In genomic region chr2:26399781-26400376, GRCh38 we compare ENCODE assay signal across 27 cellular contexts. TPM values are rescaled to one million over a fixed set of nuclear protein-coding genes. Genes with fewer than 3 reads are reported as not detected.
DNase-seq lines count a peak whose midpoint lies in the region; ATAC-seq and TF ChIP-seq lines count a peak whose summit lies in the region.
"Had no signal": no experiment of that assay in that cellular context is flagged by ENCODE, and none has a peak within 500 bp of the region (broad histone marks: within the 10 kb centered on the region; RNA-seq: fewer than 3 reads in every experiment).

No MANE protein-coding gene starts in this region.

- no peak overlapping the region for H3K27ac Mint-ChIP-seq in neural crest cell (ENCODE audit: unreplicated experiment)
- H3K27ac Mint-ChIP-seq: effector memory CD8-positive, alpha-beta T cell had no signal

- no peak for ATAC-seq in Right ventricle myocardium superior (ENCODE audit: poor library complexity)
- ATAC-seq: effector memory CD8-positive, alpha-beta T cell; gastrocnemius medialis; lower lobe of right lung; SK-N-SH treated with all-trans-retinoic acid at 6 μM for 48 hours had no signal

- H3K4me3 ChIP-seq in NB4 (ENCODE audit: low read depth, low read length), result no peak overlapping the region
- H3K4me3 ChIP-seq: esophagus squamous epithelium, gastrocnemius medialis, lower lobe of right lung, neural progenitor cell had no signal

- no peaks in the 10 kb centered on the region for H3K36me3 Mint-ChIP-seq in neural crest cell (ENCODE audit: low read depth)
- H3K36me3 Mint-ChIP-seq: brain, neural progenitor cell had no signal

- TF ChIP-seq CTCF in NB4 (IDR thresholded peaks at IDR 0.05; ENCODE audit: low read depth, low read length) (no peak), neural crest cell (conservative IDR thresholded peaks at IDR 0.05) (no peak)

- H3K27me3 Mint-ChIP-seq in neural crest cell (ENCODE audit: low read depth), result no peaks in the 10 kb centered on the region
- H3K27me3 Mint-ChIP-seq: brain; effector memory CD8-positive, alpha-beta T cell had no signal

- DNase-seq in NCI-H1417 (lab: John Stamatoyannopoulos, UW) (peak; percentile 25 to 67 (median 29)), NCI-H1417 treated with DMSO at 0.1 percent for 48 hours (lab: John Stamatoyannopoulos, UW) (no peak), NB4 (ENCODE audit: low read depth) (peak; percentile 86), NCI-H69 (lab: John Stamatoyannopoulos, UW) (peak; percentile 90), neural crest cell (ENCODE audit: low read depth, low spot score) (no peak), Right ventricle myocardium superior (no peak), AG08396 (ENCODE audit: low spot score) (no peak), NCI-H1694 (lab: John Stamatoyannopoulos, UW) (no peak)
- DNase-seq: activated CD4-positive, alpha-beta T cell treated with anti-CD3 and anti-CD28 coated beads, Interleukin-2, amount 50 U/mL, for 1 hour; activated effector memory CD4-positive, alpha-beta T cell treated with Interleukin-2 at 50 U/mL for 16 hours; effector memory CD8-positive, alpha-beta T cell; esophagus squamous epithelium; gastrocnemius medialis; GOT3; hypothalamus; lower lobe of right lung; NCI-H187 treated with DMSO at 0.1 percent for 48 hours; NCI-H524; RPMI8226; stimulated activated CD4-positive, alpha-beta T cell treated with anti-CD3 and anti-CD28 coated beads, Interleukin-1b, Interleukin-23, amount 100 ng/mL, for 48 hours had no signal

- H3K4me3 Mint-ChIP-seq in neural crest cell, result peak overlapping the region; percentile 45
- H3K4me3 Mint-ChIP-seq: effector memory CD8-positive, alpha-beta T cell; neural progenitor cell had no signal

- TF ChIP-seq POLR2A in NB4 (IDR thresholded peaks at IDR 0.05; ENCODE audit: extremely low read depth, insufficient read length), result no peak

- peaks cover 13% of the 10 kb centered on the region for H3K4me1 Mint-ChIP-seq in neural crest cell

- H3K9me3 Mint-ChIP-seq in neural crest cell, result no peaks in the 10 kb centered on the region
- H3K9me3 Mint-ChIP-seq: brain; effector memory CD8-positive, alpha-beta T cell; neural progenitor cell had no signal

- intact Hi-C loops in Right ventricle myocardium superior (cut with DNase I), result no loop called here

RNA-seq across cellular contexts. Expression of gene DRC1, which starts 1.8 kb away (rescaled TPM):
- total RNA-seq in neural crest cell (0.30 and 0.45 TPM in 2 replicates), Right ventricle myocardium superior (not detected)
- total RNA-seq: esophagus squamous epithelium; gastrocnemius medialis; M059J; posterior vena cava; T-helper 2 cell treated with Interferon-gamma antibody and Interleukin-4, amounts not matched to agents 100 ng/mL and 5 ng/mL, for 36 hours had no signal

RNA-seq across cellular contexts. Expression of gene ADGRF3, which starts 53.3 kb away (rescaled TPM):
- total RNA-seq in neural crest cell, result 0.44 and 0.77 TPM in 2 replicates
- total RNA-seq in Right ventricle myocardium superior, result 0.56 TPM
- total RNA-seq: gastrocnemius medialis, posterior vena cava, skeletal muscle tissue had no signal

RNA-seq across cellular contexts. Expression of gene SELENOI, which starts 53.9 kb away (rescaled TPM):
- 41.2 and 42.4 TPM in 2 replicates for total RNA-seq in neural crest cell
- total RNA-seq in Right ventricle myocardium superior, result 11.4 TPM

Comparison
In these comparisons a context has a peak if more than half of its experiments do, and no peak if none do; other contexts are left out.
1. DNase-seq: peak in NCI-H1417 (3 of 3), NB4 (single experiment) and NCI-H69 (single experiment); none in NCI-H1417 treated with DMSO at 0.1 percent for 48 hours (single experiment), neural crest cell (single experiment), Right ventricle myocardium superior (single experiment), AG08396 (single experiment) and NCI-H1694 (single experiment).